Comparison of ENCODE assay signal across 1 cellular context in genomic region chr11:125435461-125436238, GRCh38.
TF ChIP-seq lines count a peak whose summit lies in the region.

No MANE protein-coding gene starts in this region.

TF ChIP-seq in GM12878, 131 proteins besides CTCF, POLR2A, EP300 and RAD21 (continued from another document):
- TF ChIP-seq GABPA (IDR thresholded peaks at IDR 0.05; ENCODE audit: low read depth), result no peak
- no peak for TF ChIP-seq ZBTB33 (IDR thresholded peaks at IDR 0.05)
- no peak for TF ChIP-seq NFIC (IDR thresholded peaks at IDR 0.05; ENCODE audit: low read depth, low read length)
- TF ChIP-seq FOS (IDR thresholded peaks at IDR 0.05; ENCODE audit: borderline replicate concordance, extremely low read depth, insufficient read length), result no peak
- no peak for TF ChIP-seq MAX (IDR thresholded peaks at IDR 0.05; ENCODE audit: low read depth, low read length)
